ENCODE assay signal across 16 cellular contexts in genomic region chr1:222441006-222441620, GRCh38.
A peak's percentile ranks its signal among the peaks of the same experiment; 100 is the strongest.
DNase-seq lines count a peak whose midpoint lies in the region; ATAC-seq and TF ChIP-seq lines count a peak whose summit lies in the region.
"Had no signal": no experiment of that assay in that cellular context is flagged by ENCODE, and none has a peak within 500 bp of the region (broad histone marks: within the 10 kb centered on the region; RNA-seq: fewer than 3 reads in every experiment).

No MANE protein-coding gene starts in this region.

- no peak overlapping the region for H3K9ac ChIP-seq in IMR-90 (ENCODE audit: low read depth, low read length)
- H3K9ac ChIP-seq: BLaER1, KMS-11 had no signal

- POLR2A ChIA-PET in IMR-90 (lab: Charles Lee; ENCODE audit: unreplicated experiment): no interaction called here

- no peaks in the 10 kb centered on the region for H3K9me3 ChIP-seq in IMR-90 (ENCODE audit: control insufficient read depth, insufficient read depth, low read length)
- H3K9me3 ChIP-seq in tibial artery: no peaks in the 10 kb centered on the region
- H3K9me3 ChIP-seq: BLaER1 had no signal

- no peaks in the 10 kb centered on the region for H4K20me1 ChIP-seq in IMR-90 (ENCODE audit: insufficient read depth, low read length)
- H4K20me1 ChIP-seq: BLaER1 had no signal

- in situ Hi-C loops in IMR-90 (cut with MboI; ENCODE audit: low sequenced_read_pairs): no loop called here

- CTCF ChIA-PET in IMR-90 (lab: Yijun Ruan, JAX): interaction anchor here (1.3 to 1.8 kb wide), 2 partner anchors 15 to 17 kb away, joined by 3 to 5 read pairs; no protein-coding TSS in a partner anchor

- intact Hi-C loops in IMR-90 (cut with micrococcal nuclease): no loop called here
- intact Hi-C loops in tibial artery (cut with DNase I; ENCODE audit: low total_unique reads): no loop called here

- BruUV-seq in IMR-90 (replicated peaks; lab: Mats Ljungman, UMichigan): no TSS peak

- no peaks in the 10 kb centered on the region; the same call in 1 of the 2 replicates for H3K4me1 ChIP-seq in IMR-90 (ENCODE audit: control insufficient read depth, insufficient read depth, low read length)
- H3K4me1 ChIP-seq in tibial artery: no peaks in the 10 kb centered on the region
- H3K4me1 ChIP-seq: BLaER1 had no signal

- H3K27ac ChIP-seq in IMR-90 (ENCODE audit: insufficient read depth, low read length) (no peak overlapping the region), tibial artery (no peak overlapping the region)
- H3K27ac ChIP-seq: BLaER1, KMS-11 had no signal

- H4K5ac ChIP-seq in IMR-90 (ENCODE audit: low read depth, low read length): no peak overlapping the region; the same call in 1 of the 2 replicates

- H3K4ac ChIP-seq in IMR-90 (ENCODE audit: low read depth, low read length): no peak overlapping the region

- H3K56ac ChIP-seq in IMR-90 (ENCODE audit: extremely low read depth, insufficient read depth, low read length): no peak overlapping the region

- no CpG with 5 or more reads among the region's 7 CpGs for WGBS in IMR-90 (ENCODE audit: extremely low coverage in 2 of 2, insufficient read length in 1 of 2), 2 experiments

- H3K36me3 ChIP-seq in IMR-90 (ENCODE audit: control insufficient read depth, insufficient read depth, low read length) (no peaks in the 10 kb centered on the region), tibial artery (no peaks in the 10 kb centered on the region)
- H3K36me3 ChIP-seq: BLaER1 had no signal

- peak; percentile 17 for DNase-seq in IMR-90
- peak; percentile 18 for DNase-seq in choroid plexus epithelial cell (ENCODE audit: low read depth)
- peak; percentile 15 for DNase-seq in medulla oblongata (ENCODE audit: extremely low spot score)
- DNase-seq in retinal pigment epithelial cell (ENCODE audit: low read depth): peak; percentile 91
- no peak for DNase-seq in tibial artery
- DNase-seq: CD8-positive, alpha-beta memory T cell; GF-D8; NCI-H1092 treated with DMSO at 0.1 percent for 48 hours; NCI-H1694; SHP77 treated with DMSO at 0.1 percent for 48 hours had no signal

- no peak overlapping the region for H2BK15ac ChIP-seq in IMR-90 (ENCODE audit: low read depth, low read length)

- no peak for TF ChIP-seq RAD21 in IMR-90 (IDR thresholded peaks at IDR 0.05; ENCODE audit: low read length)

- H2BK120ac ChIP-seq in IMR-90 (ENCODE audit: low read depth, low read length): no peak overlapping the region; the same call in 1 of the 2 replicates

- no peak overlapping the region for H2AK9ac ChIP-seq in IMR-90 (replicated peaks; ENCODE audit: low read depth, low read length, poor library complexity)

- TF ChIP-seq POLR2A in IMR-90 (IDR thresholded peaks at IDR 0.05; ENCODE audit: low read depth, low read length): no peak

- no peak overlapping the region for H3K4me2 ChIP-seq in IMR-90 (ENCODE audit: low read depth, low read length)
- H3K4me2 ChIP-seq: BLaER1, GM23338, KMS-11 had no signal

- no peak overlapping the region for H3K4me3 ChIP-seq in IMR-90 (ENCODE audit: insufficient read depth, low read depth, low read length)
- H3K4me3 ChIP-seq in choroid plexus epithelial cell (ENCODE audit: low read depth, low read length): no peak overlapping the region
- no peak overlapping the region for H3K4me3 ChIP-seq in retinal pigment epithelial cell (ENCODE audit: low read length)
- no peak overlapping the region for H3K4me3 ChIP-seq in tibial artery
- H3K4me3 ChIP-seq: BLaER1, GM23338 had no signal

- no peaks in the 10 kb centered on the region for H3K79me1 ChIP-seq in IMR-90 (ENCODE audit: low read depth in 1 of 2, low read length in 2 of 2)

- no peak overlapping the region; the same call in 1 of the 2 replicates for H3K18ac ChIP-seq in IMR-90 (ENCODE audit: low read depth, low read length)

- H3K14ac ChIP-seq in IMR-90 (replicated peaks; ENCODE audit: low read depth, low read length): no peak overlapping the region

- ATAC-seq in IMR-90 (ENCODE audit: low read depth) (peak; percentile 53), HG03460 (IDR thresholded peaks at IDR 0.05; ENCODE audit: unreplicated experiment) (no peak), HG02763 (IDR thresholded peaks at IDR 0.05; ENCODE audit: unreplicated experiment) (no peak)
- ATAC-seq: GM23338, Panc1 had no signal

- dilution Hi-C loops in IMR-90 (cut with HindIII; ENCODE audit: low sequenced_read_pairs, unreplicated experiment): no loop called here

- no peak overlapping the region for H2AFZ ChIP-seq in IMR-90 (replicated peaks; ENCODE audit: low read length, poor library complexity)
- H2AFZ ChIP-seq: GM23338 had no signal

- no peak overlapping the region for H2BK20ac ChIP-seq in IMR-90 (ENCODE audit: low read depth, low read length)

- 0 out of 2 replicates have a peak, but pooled peaks cover 3% of the 10 kb centered on the region for H3K9me1 ChIP-seq in IMR-90 (ENCODE audit: insufficient read depth, low read length)

- 0 out of 2 replicates have a peak overlapping the region, but pooled peaks have one; percentile 21 for H2AK5ac ChIP-seq in IMR-90 (ENCODE audit: low read depth, low read length)

- no peak for TF ChIP-seq CTCF in IMR-90 (conservative IDR thresholded peaks at IDR 0.05; ENCODE audit: low read depth, low read length)
- TF ChIP-seq CTCF in choroid plexus epithelial cell (conservative IDR thresholded peaks at IDR 0.05; ENCODE audit: low read depth, low read length): no peak
- TF ChIP-seq CTCF in retinal pigment epithelial cell (conservative IDR thresholded peaks at IDR 0.05; ENCODE audit: low read depth, low read length): no peak
- no peak for TF ChIP-seq CTCF in tibial artery (IDR thresholded peaks at IDR 0.05)

- H3K27me3 ChIP-seq in IMR-90 (ENCODE audit: control insufficient read depth, insufficient read depth, low read length): no peaks in the 10 kb centered on the region
- H3K27me3 ChIP-seq in tibial artery: no peaks in the 10 kb centered on the region
- H3K27me3 ChIP-seq: BLaER1 had no signal

- no peak overlapping the region for H4K8ac ChIP-seq in IMR-90 (ENCODE audit: low read depth in 2 of 2, low read length in 2 of 2)

- no peak overlapping the region for H3K23ac ChIP-seq in IMR-90 (ENCODE audit: low read depth, low read length)

- no peak overlapping the region for H2BK5ac ChIP-seq in IMR-90 (ENCODE audit: low read depth, low read length, poor library complexity, severe bottlenecking)

- H4K91ac ChIP-seq in IMR-90 (ENCODE audit: insufficient read depth, low read depth, low read length): no peak overlapping the region; the same call in 1 of the 2 replicates

TF ChIP-seq in IMR-90, 13 proteins besides CTCF, POLR2A, EP300 and RAD21:
- TF ChIP-seq RFX5 (IDR thresholded peaks at IDR 0.05; ENCODE audit: low read depth, low read length) (no peak), CEBPB (IDR thresholded peaks at IDR 0.05; ENCODE audit: low read depth, low read length) (no peak), CHD1 (IDR thresholded peaks at IDR 0.05; ENCODE audit: low read depth, low read length) (no peak), MAFK (IDR thresholded peaks at IDR 0.05; ENCODE audit: low read depth, low read length) (no peak), SMC3 (IDR thresholded peaks at IDR 0.05; ENCODE audit: low read depth, low read length) (no peak), USF2 (IDR thresholded peaks at IDR 0.05; ENCODE audit: low read depth, low read length) (no peak), MAZ (IDR thresholded peaks at IDR 0.05; ENCODE audit: borderline replicate concordance, low read depth, low read length) (no peak)

Comparison
In these comparisons a context has a peak if more than half of its experiments do, and no peak if none do; other contexts are left out.
1. DNase-seq: peak in IMR-90 (single experiment), choroid plexus epithelial cell (single experiment), medulla oblongata (single experiment) and retinal pigment epithelial cell (single experiment); none in tibial artery (0 of 2).